Comparison of ENCODE assay signal across 8 cellular contexts in the genomic region with DNA sequence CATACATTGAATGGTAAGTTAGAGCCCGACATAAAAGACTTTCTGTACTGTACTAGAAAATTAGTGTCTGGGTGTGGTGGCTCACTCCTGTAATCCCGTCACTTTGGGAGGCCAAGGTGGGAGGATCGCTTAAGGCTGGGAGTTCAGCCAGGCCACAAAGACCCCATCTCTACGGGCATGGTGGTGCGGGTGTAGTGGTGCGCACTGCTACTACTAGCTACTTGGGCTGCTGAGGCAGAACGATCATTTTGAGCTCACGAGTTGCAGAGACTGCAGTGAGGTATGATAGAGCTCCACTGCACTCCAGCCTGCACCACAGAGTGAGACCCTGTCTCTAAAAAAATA. TPM values are rescaled to one million over a fixed set of nuclear protein-coding genes. Genes with fewer than 3 reads are reported as not detected.
DNase-seq lines count a peak whose midpoint lies in the region; ATAC-seq and TF ChIP-seq lines count a peak whose summit lies in the region.

No MANE protein-coding gene starts in this region.

- peaks cover 54% of the 10 kb centered on the region for H3K36me3 Mint-ChIP-seq in activated CD4-positive, alpha-beta T cell treated with anti-CD3 and anti-CD28 coated beads, Interleukin-2, amount 10 ng/mL, durations not matched to agents 7 days and 5 days (ENCODE audit: low read depth)

- no peaks in the 10 kb centered on the region for H3K27me3 Mint-ChIP-seq in activated CD4-positive, alpha-beta T cell treated with anti-CD3 and anti-CD28 coated beads, Interleukin-2, amount 10 ng/mL, durations not matched to agents 7 days and 5 days

- H2AFZ ChIP-seq in SU-DHL-6 (ENCODE audit: low read depth, low read length, severe bottlenecking): no peak overlapping the region

- no peak for DNase-seq in activated CD4-positive, alpha-beta T cell treated with anti-CD3 and anti-CD28 coated beads, Interleukin-2, amount 10 ng/mL, durations not matched to agents 7 days and 5 days
- DNase-seq in activated CD4-positive, alpha-beta T cell treated with anti-CD3 and anti-CD28 coated beads for 48 hours: no peak
- DNase-seq in epithelial cell of proximal tubule (ENCODE audit: low read depth) (no peak), A172 (ENCODE audit: low spot score) (no peak), RKO (ENCODE audit: low spot score) (no peak), mucosa of descending colon (no peak)

- CTCF ChIA-PET in activated CD4-positive, alpha-beta T cell treated with anti-CD3 and anti-CD28 coated beads, Interleukin-2, amount 10 ng/mL, durations not matched to agents 7 days and 5 days (lab: Charles Lee): interaction anchor here (0.8 to 1.0 kb wide), 3 partner anchors 12 to 216 kb away, joined by 3 read pairs; no protein-coding TSS in a partner anchor

- peaks cover 2% of the 10 kb centered on the region for H3K9me3 Mint-ChIP-seq in activated CD4-positive, alpha-beta T cell treated with anti-CD3 and anti-CD28 coated beads, Interleukin-2, amount 10 ng/mL, durations not matched to agents 7 days and 5 days

- peak overlapping the region; percentile 19 for H3K27ac Mint-ChIP-seq in activated CD4-positive, alpha-beta T cell treated with anti-CD3 and anti-CD28 coated beads, Interleukin-2, amount 10 ng/mL, durations not matched to agents 7 days and 5 days

- H3K36me3 ChIP-seq in SU-DHL-6 (ENCODE audit: low read length) (peaks cover 29% of the 10 kb centered on the region), skeletal muscle satellite cell (ENCODE audit: insufficient read depth, low read length) (peaks cover 55% of the 10 kb centered on the region), mucosa of descending colon (ENCODE audit: low read depth) (no peaks in the 10 kb centered on the region)

- POLR2A ChIA-PET in activated CD4-positive, alpha-beta T cell treated with anti-CD3 and anti-CD28 coated beads, Interleukin-2, amount 10 ng/mL, durations not matched to agents 7 days and 5 days (lab: Charles Lee): no interaction called here

- peaks cover 60% of the 10 kb centered on the region for H3K4me1 Mint-ChIP-seq in activated CD4-positive, alpha-beta T cell treated with anti-CD3 and anti-CD28 coated beads, Interleukin-2, amount 10 ng/mL, durations not matched to agents 7 days and 5 days

- H3K27ac ChIP-seq in SU-DHL-6 (ENCODE audit: low read depth, low read length): no peak overlapping the region

- H3K79me2 ChIP-seq in SU-DHL-6 (ENCODE audit: insufficient read depth, low read length): peaks cover 72% of the 10 kb centered on the region

- H3K9ac ChIP-seq in SU-DHL-6 (ENCODE audit: low read length): 0 out of 2 replicates have a peak overlapping the region, but pooled peaks have one; percentile 99
- peak overlapping the region; percentile 38 for H3K9ac ChIP-seq in skeletal muscle satellite cell (ENCODE audit: low read depth, low read length)

- no peak for ATAC-seq in mucosa of descending colon

- intact Hi-C loops in mucosa of descending colon (cut with DNase I, micrococcal nuclease): loop anchor here (10.0 kb wide), 2 partner anchors 80 to 100 kb away; a partner anchor contains a TSS

- no peak for TF ChIP-seq CTCF in SU-DHL-6 (IDR thresholded peaks at IDR 0.05; ENCODE audit: insufficient read depth, low read length, poor library complexity, severe bottlenecking)
- TF ChIP-seq CTCF in epithelial cell of proximal tubule (conservative IDR thresholded peaks at IDR 0.05; ENCODE audit: low read depth, low read length): no peak
- TF ChIP-seq CTCF in mucosa of descending colon (IDR thresholded peaks at IDR 0.05): no peak

- H3K4me3 ChIP-seq in SU-DHL-6 (ENCODE audit: insufficient read depth, low read length, poor library complexity, severe bottlenecking): peak overlapping the region; percentile 96
- peak overlapping the region; percentile 95 for H3K4me3 ChIP-seq in epithelial cell of proximal tubule (ENCODE audit: low read depth, low read length)
- H3K4me3 ChIP-seq in skeletal muscle satellite cell (ENCODE audit: low read length): peak overlapping the region; percentile 100
- no peak overlapping the region for H3K4me3 ChIP-seq in mucosa of descending colon

- H3K4me1 ChIP-seq in skeletal muscle satellite cell (ENCODE audit: control insufficient read depth, insufficient read depth, low read length): peaks cover 32% of the 10 kb centered on the region
- peaks cover 23% of the 10 kb centered on the region for H3K4me1 ChIP-seq in mucosa of descending colon (ENCODE audit: low read depth)

- peaks cover 55% of the 10 kb centered on the region for H4K20me1 ChIP-seq in SU-DHL-6 (ENCODE audit: low read depth, low read length)

- H3K27me3 ChIP-seq in SU-DHL-6 (ENCODE audit: low read length): no peaks in the 10 kb centered on the region
- no peaks in the 10 kb centered on the region for H3K27me3 ChIP-seq in skeletal muscle satellite cell (ENCODE audit: control insufficient read depth, insufficient read depth, low read length)

- peak overlapping the region; percentile 50 for H3K4me3 Mint-ChIP-seq in activated CD4-positive, alpha-beta T cell treated with anti-CD3 and anti-CD28 coated beads, Interleukin-2, amount 10 ng/mL, durations not matched to agents 7 days and 5 days

- H3K9me3 ChIP-seq in SU-DHL-6 (ENCODE audit: insufficient read depth, low read length): no peaks in the 10 kb centered on the region
- no peaks in the 10 kb centered on the region for H3K9me3 ChIP-seq in skeletal muscle satellite cell (replicated peaks; ENCODE audit: low read length)
- no peaks in the 10 kb centered on the region for H3K9me3 ChIP-seq in mucosa of descending colon

- H3K4me2 ChIP-seq in SU-DHL-6 (ENCODE audit: low read depth, low read length, poor library complexity, severe bottlenecking): peak overlapping the region; percentile 72
- H3K4me2 ChIP-seq in skeletal muscle satellite cell (ENCODE audit: low read length): peak overlapping the region; percentile 89

- no peaks in the 10 kb centered on the region for H3K9me2 ChIP-seq in SU-DHL-6 (replicated peaks; ENCODE audit: insufficient read depth, low read length)

- H3F3A ChIP-seq in SU-DHL-6 (ENCODE audit: insufficient read depth): peaks cover 13% of the 10 kb centered on the region

RNA-seq across cellular contexts. Expression of a gene that starts 2.3 kb away (rescaled TPM):
- total RNA-seq in activated CD4-positive, alpha-beta T cell treated with anti-CD3 and anti-CD28 coated beads, Interleukin-2, amount 10 ng/mL, durations not matched to agents 7 days and 5 days: 10 to 100 TPM; 75.7 to 96.3 TPM
- total RNA-seq in epithelial cell of proximal tubule (45.0 and 65.7 TPM in 2 replicates), mucosa of descending colon (10 to 100 TPM; 59.0 to 75.6 (median 65.6) TPM)
- total RNA-seq in skeletal muscle satellite cell (2012; rRNA removed): 90.8 and 94.6 TPM in 2 replicates
- 164 and 178 TPM in 2 replicates for total RNA-seq in A172 (2014; rRNA removed; shearing (Covaris generic))
